In genomic region chr7:156791241-156791640, GRCh38 we compare ENCODE assay signal across 24 cellular contexts.
DNase-seq lines count a peak whose midpoint lies in the region; ATAC-seq, FAIRE-seq and TF ChIP-seq lines count a peak whose summit lies in the region.
"Had no signal": no experiment of that assay in that cellular context is flagged by ENCODE, and none has a peak within 500 bp of the region (broad histone marks: within the 10 kb centered on the region; RNA-seq: fewer than 3 reads in every experiment).

No MANE protein-coding gene starts in this region.

- H3K4me3 ChIP-seq in HUES48 (ENCODE audit: low read depth, low read length) (no peak overlapping the region), endothelial cell of umbilical vein (replicated peaks in 1 of 3; ENCODE audit: insufficient read depth in 1 of 3, low read depth in 1 of 3, low read length in 3 of 3) (no peak overlapping the region), gastroesophageal sphincter (no peak overlapping the region)
- H3K4me3 ChIP-seq: BLaER1 treated with 17β-estradiol and CSF1 and Interleukin-3, amounts not matched to agents 10 nM and 100 nM; GM23248; PC-9 had no signal

- H3K27me3 ChIP-seq in HUES48 (ENCODE audit: control insufficient read depth, insufficient read depth, low read length), result no peaks in the 10 kb centered on the region
- H3K27me3 ChIP-seq in endothelial cell of umbilical vein (ENCODE audit: control insufficient read depth in 2 of 2, insufficient read depth in 2 of 2, low read length in 2 of 2), result no peaks in the 10 kb centered on the region
- H3K27me3 ChIP-seq in gastroesophageal sphincter, result no peaks in the 10 kb centered on the region
- H3K27me3 ChIP-seq: BLaER1 treated with 17β-estradiol and CSF1 and Interleukin-3, amounts not matched to agents 10 nM and 100 nM had no signal

- ATAC-seq in WTC11 (no peak), gastroesophageal sphincter (no peak), HG03439 (IDR thresholded peaks at IDR 0.05; ENCODE audit: unreplicated experiment) (no peak)
- no peak for ATAC-seq in stimulated activated memory B cell treated with anti-CD40 and anti-IgM and Interleukin-4, amounts not matched to agents 10 μg/mL and 1 μg/mL and 100 μg/mL, for 72 hours
- ATAC-seq: HCT116 had no signal

- no TSS peak for BruUV-seq in endothelial cell of umbilical vein (replicated peaks; lab: Mats Ljungman, UMichigan)

- H3K79me2 ChIP-seq in endothelial cell of umbilical vein (ENCODE audit: control insufficient read depth, insufficient read depth, low read length), result no peaks in the 10 kb centered on the region

- H3K36me3 Mint-ChIP-seq in WTC11, result 0 out of 2 replicates have a peak, but pooled peaks cover 2% of the 10 kb centered on the region
- H3K36me3 Mint-ChIP-seq in stimulated activated memory B cell treated with anti-CD40 and anti-IgM and Interleukin-4, amounts not matched to agents 10 μg/mL and 1 μg/mL and 100 μg/mL, for 72 hours, result peaks cover 21% of the 10 kb centered on the region

- 53 to 55% methylated on average over 4 of the region's 4 CpGs for WGBS in gastroesophageal sphincter (ENCODE audit: low coverage in 1 of 2), 2 donors

- H3K4me3 Mint-ChIP-seq in WTC11, result peak overlapping the region; percentile 44
- no peak overlapping the region for H3K4me3 Mint-ChIP-seq in stimulated activated memory B cell treated with anti-CD40 and anti-IgM and Interleukin-4, amounts not matched to agents 10 μg/mL and 1 μg/mL and 100 μg/mL, for 72 hours
- H3K4me3 Mint-ChIP-seq: CD4-positive, alpha-beta memory T cell had no signal

- H2AFZ ChIP-seq in endothelial cell of umbilical vein (ENCODE audit: low read depth, low read length), result no peak overlapping the region
- H2AFZ ChIP-seq: GM23248, PC-9 had no signal

- H3K4me1 ChIP-seq in HUES48 (ENCODE audit: control insufficient read depth, insufficient read depth, low read length) (peaks cover 21% of the 10 kb centered on the region), endothelial cell of umbilical vein (ENCODE audit: control insufficient read depth, extremely low read depth, insufficient read depth, low read length) (no peaks in the 10 kb centered on the region), gastroesophageal sphincter (no peaks in the 10 kb centered on the region)
- H3K4me1 ChIP-seq: BLaER1 treated with 17β-estradiol and CSF1 and Interleukin-3, amounts not matched to agents 10 nM and 100 nM had no signal

- H3K9ac ChIP-seq in HUES48 (ENCODE audit: low read depth, low read length) (no peak overlapping the region), endothelial cell of umbilical vein (replicated peaks; ENCODE audit: extremely low read depth, insufficient read depth, low read length) (no peak overlapping the region)
- H3K9ac ChIP-seq: BLaER1 treated with 17β-estradiol and CSF1 and Interleukin-3, amounts not matched to agents 10 nM and 100 nM; GM23248 had no signal

- H3K27me3 Mint-ChIP-seq in WTC11 (ENCODE audit: low read depth), result no peaks in the 10 kb centered on the region
- no peaks in the 10 kb centered on the region for H3K27me3 Mint-ChIP-seq in stimulated activated memory B cell treated with anti-CD40 and anti-IgM and Interleukin-4, amounts not matched to agents 10 μg/mL and 1 μg/mL and 100 μg/mL, for 72 hours
- H3K27me3 Mint-ChIP-seq: CD4-positive, alpha-beta memory T cell had no signal

- H4K20me1 ChIP-seq in endothelial cell of umbilical vein (replicated peaks; ENCODE audit: control insufficient read depth, extremely low read depth, insufficient read depth, low read length), result no peaks in the 10 kb centered on the region

- no peaks in the 10 kb centered on the region for H3K9me1 ChIP-seq in endothelial cell of umbilical vein (replicated peaks; ENCODE audit: control insufficient read depth, extremely low read depth, insufficient read depth, low read length)

- dilution Hi-C loops in endothelial cell of umbilical vein (cut with MboI; ENCODE audit: extremely low pct_ligation_motif_present, low sequenced_read_pairs), result no loop called here

- DNase-seq in WTC11 (ENCODE audit: low spot score) (no peak), endothelial cell of umbilical vein (ENCODE audit: low read depth, low spot score) (peak; percentile 34)
- no peak for DNase-seq in stimulated activated CD8-positive, alpha-beta memory T cell treated with anti-CD3 and anti-CD28 coated beads, Interleukin-4, amount 100 ng/mL, for 48 hours
- DNase-seq: ACHN; Caco-2; CD4-positive, alpha-beta memory T cell; DMS 273 treated with DMSO at 0.1 percent for 48 hours; DMS79 treated with DMSO at 0.1 percent for 48 hours; GM23248; KG1; NCI-H1092 treated with DMSO at 0.1 percent for 48 hours; NCI-H1436 treated with DMSO at 0.1 percent for 48 hours; NCI-H1930; NCI-H510A; NCI-H748 treated with DMSO at 0.1 percent for 48 hours; PC-9; RPMI8226; SHP77 had no signal

- no peak for TF ChIP-seq CTCF in WTC11 (IDR thresholded peaks at IDR 0.05)
- TF ChIP-seq CTCF in endothelial cell of umbilical vein (IDR thresholded peaks at IDR 0.05; ENCODE audit: extremely low read depth in 1 of 2, insufficient read depth in 1 of 2, low read depth in 1 of 2, low read length in 2 of 2), result no peak
- no peak for TF ChIP-seq CTCF in gastroesophageal sphincter (IDR thresholded peaks at IDR 0.05)

- H3K9me3 ChIP-seq in HUES48 (ENCODE audit: control insufficient read depth, insufficient read depth, low read length) (no peaks in the 10 kb centered on the region), endothelial cell of umbilical vein (replicated peaks; ENCODE audit: control insufficient read depth, insufficient read depth, low read length) (no peaks in the 10 kb centered on the region), gastroesophageal sphincter (no peaks in the 10 kb centered on the region)
- H3K9me3 ChIP-seq: BLaER1 treated with 17β-estradiol and CSF1 and Interleukin-3, amounts not matched to agents 10 nM and 100 nM; Caco-2 had no signal

- CTCF ChIA-PET in WTC11 (lab: Charles Lee), result no interaction called here
- CTCF ChIA-PET in endothelial cell of umbilical vein (lab: Charles Lee), result interaction anchor here (1.5 kb wide), 1 partner anchor 11 kb away, joined by 3 read pairs; no protein-coding TSS in a partner anchor

- FAIRE-seq in endothelial cell of umbilical vein (lab: Jason Lieb, UNC), result no peak

- H3K27ac Mint-ChIP-seq in WTC11, result peak overlapping the region; percentile 95
- H3K27ac Mint-ChIP-seq in stimulated activated memory B cell treated with anti-CD40 and anti-IgM and Interleukin-4, amounts not matched to agents 10 μg/mL and 1 μg/mL and 100 μg/mL, for 72 hours, result peak overlapping the region; percentile 5

- no peaks in the 10 kb centered on the region for H3K9me3 Mint-ChIP-seq in WTC11
- no peaks in the 10 kb centered on the region for H3K9me3 Mint-ChIP-seq in stimulated activated memory B cell treated with anti-CD40 and anti-IgM and Interleukin-4, amounts not matched to agents 10 μg/mL and 1 μg/mL and 100 μg/mL, for 72 hours
- H3K9me3 Mint-ChIP-seq: CD4-positive, alpha-beta memory T cell had no signal

- H3K27ac ChIP-seq in HUES48 (ENCODE audit: low read depth, low read length) (peak overlapping the region; percentile 64), endothelial cell of umbilical vein (ENCODE audit: insufficient read depth, low read depth, low read length) (no peak overlapping the region), gastroesophageal sphincter (no peak overlapping the region)
- H3K27ac ChIP-seq: BLaER1 treated with 17β-estradiol and CSF1 and Interleukin-3, amounts not matched to agents 10 nM and 100 nM; GM23248; PC-9 had no signal

- POLR2A ChIA-PET in WTC11 (lab: Charles Lee) (no interaction called here), endothelial cell of umbilical vein (lab: Charles Lee) (no interaction called here)

- peaks cover 17% of the 10 kb centered on the region for H3K36me3 ChIP-seq in HUES48 (ENCODE audit: control insufficient read depth, insufficient read depth, low read length)
- peaks cover 0 to 3% of the 10 kb centered on the region in 2 experiments for H3K36me3 ChIP-seq in endothelial cell of umbilical vein (ENCODE audit: control insufficient read depth in 2 of 2, extremely low read depth in 1 of 2, insufficient read depth in 2 of 2, low read length in 2 of 2)
- H3K36me3 ChIP-seq in gastroesophageal sphincter, result peaks cover 0 to 24% of the 10 kb centered on the region in 2 donors

- no peak for TF ChIP-seq EP300 in gastroesophageal sphincter (IDR thresholded peaks at IDR 0.05)

- H3K4me2 ChIP-seq in endothelial cell of umbilical vein (ENCODE audit: insufficient read depth, low read length), result no peak overlapping the region
- H3K4me2 ChIP-seq: BLaER1 treated with 17β-estradiol and CSF1 and Interleukin-3, amounts not matched to agents 10 nM and 100 nM; PC-9 had no signal

- no peak for TF ChIP-seq POLR2A in endothelial cell of umbilical vein (IDR thresholded peaks at IDR 0.05; ENCODE audit: low read depth, low read length)
- TF ChIP-seq POLR2A in gastroesophageal sphincter (IDR thresholded peaks at IDR 0.05), result no peak

- peaks cover 42% of the 10 kb centered on the region for H3K4me1 Mint-ChIP-seq in WTC11
- H3K4me1 Mint-ChIP-seq in stimulated activated memory B cell treated with anti-CD40 and anti-IgM and Interleukin-4, amounts not matched to agents 10 μg/mL and 1 μg/mL and 100 μg/mL, for 72 hours, result no peaks in the 10 kb centered on the region

- intact Hi-C loops in endothelial cell of umbilical vein (cut with micrococcal nuclease), result no loop called here

TF ChIP-seq in WTC11, 78 proteins besides CTCF, POLR2A, EP300 and RAD21 (continues in another document):
- TF ChIP-seq NFE2L1 (CRISPR knock-in tag; IDR thresholded peaks at IDR 0.05), result no peak

TF ChIP-seq in endothelial cell of umbilical vein, 7 proteins besides CTCF, POLR2A, EP300 and RAD21:
- TF ChIP-seq MAX (IDR thresholded peaks at IDR 0.05; ENCODE audit: insufficient read depth, insufficient read length) (no peak), MYC (IDR thresholded peaks at IDR 0.05; ENCODE audit: low read depth, low read length) (no peak), POLR2AphosphoS5 (IDR thresholded peaks at IDR 0.05; ENCODE audit: insufficient read depth, low read depth, low read length) (no peak), FOS (IDR thresholded peaks at IDR 0.05; ENCODE audit: borderline replicate concordance, insufficient read depth, low read length) (no peak), GATA2 (IDR thresholded peaks at IDR 0.05; ENCODE audit: insufficient read depth, insufficient read length, low read depth, low read length) (no peak), EZH2 (IDR thresholded peaks at IDR 0.05; ENCODE audit: borderline replicate concordance, low read depth, low read length, severe bottlenecking) (no peak)
